In the genomic region with DNA sequence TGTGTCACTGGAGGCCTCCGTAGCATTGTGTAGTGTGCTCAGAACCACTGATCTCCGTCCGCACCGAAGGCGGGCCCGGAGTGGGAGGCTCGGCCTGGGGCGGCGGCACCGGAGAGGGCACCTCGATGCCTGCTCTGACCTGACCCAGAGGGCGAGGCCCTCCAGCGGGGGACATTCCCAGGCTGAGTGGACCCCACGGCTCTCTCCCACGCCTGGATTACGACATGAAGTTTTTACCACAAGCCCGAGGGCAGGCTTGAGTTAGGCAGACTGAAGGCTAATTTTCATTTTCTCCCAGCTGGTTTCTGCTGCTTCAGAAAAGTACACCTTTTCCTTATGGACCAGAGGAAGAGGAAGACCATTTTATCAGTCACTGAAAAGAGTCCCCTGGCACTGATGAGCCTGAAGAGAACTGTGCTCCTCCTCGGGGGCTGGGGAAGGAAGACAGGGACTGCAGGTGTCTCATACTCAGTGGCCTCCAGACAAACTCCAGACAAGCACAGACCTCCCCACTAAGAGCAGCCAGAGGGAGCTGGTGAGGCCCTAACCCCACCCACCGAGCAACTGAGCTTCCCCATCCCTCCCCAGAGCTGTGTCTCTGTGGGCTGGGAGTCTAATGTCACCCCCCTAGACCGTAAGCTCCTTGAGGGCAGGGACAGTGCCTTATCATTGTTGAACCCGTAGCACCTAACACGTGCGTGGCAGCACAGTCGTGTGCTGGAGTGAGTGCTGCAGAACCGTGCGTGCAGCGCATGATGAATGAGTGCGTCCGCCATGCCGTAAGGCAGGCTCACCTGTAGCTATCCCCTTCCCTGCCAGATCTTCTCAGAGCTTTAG, we compare ENCODE assay signal across 13 cellular contexts.
DNase-seq lines count a peak whose midpoint lies in the region; ATAC-seq and TF ChIP-seq lines count a peak whose summit lies in the region.
"Had no signal": no experiment of that assay in that cellular context is flagged by ENCODE, and none has a peak within 500 bp of the region (broad histone marks: within the 10 kb centered on the region; RNA-seq: fewer than 3 reads in every experiment).

No MANE protein-coding gene starts in this region.

- intact Hi-C loops in left ventricle myocardium superior (cut with micrococcal nuclease): no loop called here

- H3K27me3 Mint-ChIP-seq in endodermal cell (ENCODE audit: insufficient read depth): no peaks in the 10 kb centered on the region

- no peak overlapping the region for H3K27ac ChIP-seq in right atrium auricular region
- no peak overlapping the region for H3K27ac ChIP-seq in endodermal cell (ENCODE audit: low read depth, low read length)
- H3K27ac ChIP-seq: BLaER1 treated with 17β-estradiol and CSF1 and Interleukin-3, amounts not matched to agents 10 nM and 100 nM had no signal

- H3K4me1 Mint-ChIP-seq in endodermal cell: peaks cover 9% of the 10 kb centered on the region
- peaks cover 11% of the 10 kb centered on the region for H3K4me1 Mint-ChIP-seq in stimulated activated effector memory CD8-positive, alpha-beta T cell treated with anti-CD3 and anti-CD28 coated beads, Interleukin-12 subunit alpha, Interleukin-12 subunit beta, amount 100 ng/mL, for 72 hours

- TF ChIP-seq CTCF in right atrium auricular region (IDR thresholded peaks at IDR 0.05): no peak
- peak; percentile 43 for TF ChIP-seq CTCF in NB4 (IDR thresholded peaks at IDR 0.05; ENCODE audit: low read depth, low read length)
- peak; percentile 33 for TF ChIP-seq CTCF in endodermal cell (conservative IDR thresholded peaks at IDR 0.05)

- CTCF ChIA-PET in HEK293T (lab: Yijun Ruan, JAX): interaction anchor here (0.8 to 0.9 kb wide), 2 partner anchors 341 to 390 kb away, joined by 3 to 4 read pairs; no protein-coding TSS in a partner anchor

- H3K4me3 Mint-ChIP-seq in endodermal cell: no peak overlapping the region
- no peak overlapping the region for H3K4me3 Mint-ChIP-seq in stimulated activated effector memory CD8-positive, alpha-beta T cell treated with anti-CD3 and anti-CD28 coated beads, Interleukin-12 subunit alpha, Interleukin-12 subunit beta, amount 100 ng/mL, for 72 hours

- no peak for TF ChIP-seq POLR2A in NB4 (IDR thresholded peaks at IDR 0.05; ENCODE audit: extremely low read depth, insufficient read length)

- POLR2A ChIA-PET in HEK293T (lab: Yijun Ruan, JAX): no interaction called here

- no peak overlapping the region for H3K9ac ChIP-seq in endodermal cell (ENCODE audit: extremely low read depth, low read length, poor library complexity, severe bottlenecking)

- H3K4me1 ChIP-seq in right atrium auricular region (no peaks in the 10 kb centered on the region), endodermal cell (ENCODE audit: control insufficient read depth, insufficient read depth, low read length) (peaks cover 5% of the 10 kb centered on the region)

- H3K27ac Mint-ChIP-seq in endodermal cell: no peak overlapping the region
- peak overlapping the region; percentile 73 for H3K27ac Mint-ChIP-seq in stimulated activated effector memory CD8-positive, alpha-beta T cell treated with anti-CD3 and anti-CD28 coated beads, Interleukin-12 subunit alpha, Interleukin-12 subunit beta, amount 100 ng/mL, for 72 hours

- H3K27me3 ChIP-seq in right atrium auricular region: no peaks in the 10 kb centered on the region
- H3K27me3 ChIP-seq in endodermal cell (ENCODE audit: control insufficient read depth, insufficient read depth, low read length, poor library complexity, severe bottlenecking): no peaks in the 10 kb centered on the region
- H3K27me3 ChIP-seq: BLaER1 treated with 17β-estradiol and CSF1 and Interleukin-3, amounts not matched to agents 10 nM and 100 nM had no signal

- ATAC-seq in left ventricle myocardium superior: peak; percentile 6
- no peak for ATAC-seq in stimulated activated effector memory CD8-positive, alpha-beta T cell treated with anti-CD3 and anti-CD28 coated beads, Interleukin-12 subunit alpha, Interleukin-12 subunit beta, amount 100 ng/mL, for 72 hours
- no peak for ATAC-seq in HG02623 (IDR thresholded peaks at IDR 0.05; ENCODE audit: unreplicated experiment)

- H3K4me3 ChIP-seq in right atrium auricular region (no peak overlapping the region), NB4 (ENCODE audit: low read depth, low read length) (no peak overlapping the region), endodermal cell (ENCODE audit: low read length) (no peak overlapping the region)
- H3K4me3 ChIP-seq: BLaER1 treated with 17β-estradiol and CSF1 and Interleukin-3, amounts not matched to agents 10 nM and 100 nM had no signal

- DNase-seq in left ventricle myocardium superior: no peak
- no peak for DNase-seq in right atrium auricular region (ENCODE audit: low spot score)
- DNase-seq in NB4 (ENCODE audit: low read depth): peak; percentile 74
- no peak for DNase-seq in endodermal cell
- no peak for DNase-seq in stimulated activated effector memory CD8-positive, alpha-beta T cell treated with anti-CD3 and anti-CD28 coated beads, Interleukin-12 subunit alpha, Interleukin-12 subunit beta, amount 100 ng/mL, for 72 hours (ENCODE audit: low spot score in 2 of 2)
- DNase-seq in activated effector memory CD4-positive, alpha-beta T cell treated with anti-CD3 and anti-CD28 coated beads, Interleukin-2, amount 50 U/mL, for 16 hours: no peak
- DNase-seq in HEK293T (ENCODE audit: extremely low spot score): no peak
- DNase-seq: activated CD8-positive, alpha-beta memory T cell treated with anti-CD3 and anti-CD28 coated beads, Interleukin-2, amount 50 U/mL, for 48 hours; EL; NCI-H446 treated with DMSO at 0.1 percent for 48 hours; stimulated activated naive CD4-positive, alpha-beta T cell had no signal

- H3K36me3 Mint-ChIP-seq in endodermal cell (ENCODE audit: low read depth): peaks cover 31% of the 10 kb centered on the region
- peaks cover 53% of the 10 kb centered on the region for H3K36me3 Mint-ChIP-seq in stimulated activated effector memory CD8-positive, alpha-beta T cell treated with anti-CD3 and anti-CD28 coated beads, Interleukin-12 subunit alpha, Interleukin-12 subunit beta, amount 100 ng/mL, for 72 hours

- H3K9me3 Mint-ChIP-seq in endodermal cell: no peaks in the 10 kb centered on the region
- H3K9me3 Mint-ChIP-seq in stimulated activated effector memory CD8-positive, alpha-beta T cell treated with anti-CD3 and anti-CD28 coated beads, Interleukin-12 subunit alpha, Interleukin-12 subunit beta, amount 100 ng/mL, for 72 hours: no peaks in the 10 kb centered on the region

- WGBS in endodermal cell (ENCODE audit: insufficient coverage in 1 of 2, insufficient read length in 1 of 2), 2 experiments: 96% methylated on average over 23 to 30 of the region's 30 CpGs

- peaks cover 61% of the 10 kb centered on the region for H3K36me3 ChIP-seq in right atrium auricular region
- H3K36me3 ChIP-seq in endodermal cell (ENCODE audit: control insufficient read depth, insufficient read depth, low read length): peaks cover 22% of the 10 kb centered on the region

- no peaks in the 10 kb centered on the region for H3K9me3 ChIP-seq in right atrium auricular region
- no peaks in the 10 kb centered on the region for H3K9me3 ChIP-seq in endodermal cell (ENCODE audit: control insufficient read depth, low read length)
- H3K9me3 ChIP-seq: BLaER1 treated with 17β-estradiol and CSF1 and Interleukin-3, amounts not matched to agents 10 nM and 100 nM had no signal

TF ChIP-seq in HEK293T, 16 proteins besides CTCF, POLR2A, EP300 and RAD21:
- no peak for TF ChIP-seq TARDBP (IDR thresholded peaks at IDR 0.05)
- no peak for TF ChIP-seq L3MBTL2 (conservative IDR thresholded peaks at IDR 0.05)
- no peak for TF ChIP-seq ARNT (IDR thresholded peaks at IDR 0.05)
- no peak for TF ChIP-seq HDGF (IDR thresholded peaks at IDR 0.05; ENCODE audit: borderline replicate concordance)
- TF ChIP-seq LEF1 (IDR thresholded peaks at IDR 0.05; ENCODE audit: borderline replicate concordance): no peak
- TF ChIP-seq FOXM1 (IDR thresholded peaks at IDR 0.05; ENCODE audit: borderline replicate concordance): no peak
- TF ChIP-seq, protein P1, sequence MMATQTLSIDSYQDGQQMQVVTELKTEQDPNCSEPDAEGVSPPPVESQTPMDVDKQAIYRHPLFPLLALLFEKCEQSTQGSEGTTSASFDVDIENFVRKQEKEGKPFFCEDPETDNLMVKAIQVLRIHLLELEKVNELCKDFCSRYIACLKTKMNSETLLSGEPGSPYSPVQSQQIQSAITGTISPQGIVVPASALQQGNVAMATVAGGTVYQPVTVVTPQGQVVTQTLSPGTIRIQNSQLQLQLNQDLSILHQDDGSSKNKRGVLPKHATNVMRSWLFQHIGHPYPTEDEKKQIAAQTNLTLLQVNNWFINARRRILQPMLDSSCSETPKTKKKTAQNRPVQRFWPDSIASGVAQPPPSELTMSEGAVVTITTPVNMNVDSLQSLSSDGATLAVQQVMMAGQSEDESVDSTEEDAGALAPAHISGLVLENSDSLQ (IDR thresholded peaks at IDR 0.05): no peak
- no peak for TF ChIP-seq BHLHE40 (IDR thresholded peaks at IDR 0.05; ENCODE audit: borderline replicate concordance)
- no peak for TF ChIP-seq FOXK2 (IDR thresholded peaks at IDR 0.05)
- TF ChIP-seq SUZ12 (IDR thresholded peaks at IDR 0.05): no peak
- no peak for TF ChIP-seq NFRKB (IDR thresholded peaks at IDR 0.05)
- TF ChIP-seq CTBP1 (IDR thresholded peaks at IDR 0.05; ENCODE audit: borderline replicate concordance): no peak

Comparison
In these comparisons a context has a peak if more than half of its experiments do, and no peak if none do; other contexts are left out.
1. CTCF ChIP-seq: peak in NB4 (single experiment) and endodermal cell (single experiment); none in right atrium auricular region (0 of 2).